ENCODE assay signal across 1 cellular context in genomic region chr13:30408319-30409101, GRCh38.
TF ChIP-seq lines count a peak whose summit lies in the region.

No MANE protein-coding gene starts in this region.

TF ChIP-seq in IMR-90, 13 proteins besides CTCF, POLR2A, EP300 and RAD21 (continued from another document):
- no peak for TF ChIP-seq RFX5 (IDR thresholded peaks at IDR 0.05; ENCODE audit: low read depth, low read length)
- TF ChIP-seq CHD1 (IDR thresholded peaks at IDR 0.05; ENCODE audit: low read depth, low read length) = no peak
